ENCODE assay signal across 13 cellular contexts in the genomic region with DNA sequence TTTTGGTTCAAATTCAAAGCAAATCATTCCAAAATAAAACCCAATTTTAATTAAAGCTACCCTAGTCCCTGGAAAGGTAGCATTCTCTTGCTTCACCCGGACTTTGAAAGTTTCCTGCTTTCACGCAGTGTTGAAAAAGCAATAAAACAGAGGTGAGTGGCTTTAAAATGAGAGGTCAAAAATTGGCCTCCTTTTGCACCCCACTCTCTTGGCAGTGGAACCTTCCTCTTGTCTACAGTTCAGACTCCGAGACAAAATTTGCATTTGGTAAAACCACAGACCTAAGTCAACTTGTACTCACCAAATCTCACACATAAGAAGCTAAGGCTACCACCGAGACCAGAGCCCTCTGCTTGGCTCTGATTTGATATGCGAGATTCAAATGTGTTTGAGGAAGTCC.
A peak's percentile ranks its signal among the peaks of the same experiment; 100 is the strongest.
DNase-seq lines count a peak whose midpoint lies in the region; ATAC-seq and TF ChIP-seq lines count a peak whose summit lies in the region.
"Had no signal": no experiment of that assay in that cellular context is flagged by ENCODE, and none has a peak within 500 bp of the region (broad histone marks: within the 10 kb centered on the region; RNA-seq: fewer than 3 reads in every experiment).

No MANE protein-coding gene starts in this region.

- ATAC-seq in GM18505 (IDR thresholded peaks at IDR 0.05; ENCODE audit: unreplicated experiment): peak; percentile 69
- ATAC-seq in GM21367 (IDR thresholded peaks at IDR 0.05; ENCODE audit: unreplicated experiment): peak; percentile 87
- peak; percentile 80 for ATAC-seq in HG03095 (IDR thresholded peaks at IDR 0.05; ENCODE audit: unreplicated experiment)
- ATAC-seq in WTC11: no peak
- ATAC-seq in stimulated activated naive CD8-positive, alpha-beta T cell treated with anti-CD3 and anti-CD28 coated beads, Interleukin-15, amount 100 ng/mL, for 72 hours: no peak

- POLR2A ChIA-PET in WTC11 (lab: Charles Lee): no interaction called here

- 0 out of 2 replicates have a peak overlapping the region, but pooled peaks have one; percentile 18 for H3K27ac Mint-ChIP-seq in WTC11
- no peak overlapping the region for H3K27ac Mint-ChIP-seq in stimulated activated naive CD8-positive, alpha-beta T cell treated with anti-CD3 and anti-CD28 coated beads, Interleukin-15, amount 100 ng/mL, for 72 hours
- H3K27ac Mint-ChIP-seq: activated CD4-positive, alpha-beta T cell treated with anti-CD3 and anti-CD28 coated beads, Interleukin-2, amount 10 ng/mL, durations not matched to agents 24 days and 14 days; stimulated activated naive CD8-positive, alpha-beta T cell treated with anti-CD3 and anti-CD28 coated beads, Interleukin-15, Interleukin-2, amounts not matched to agents 100 ng/mL and 50 ng/mL, for 24 hours had no signal

- CTCF ChIA-PET in WTC11 (lab: Charles Lee): no interaction called here

- DNase-seq in WTC11 (ENCODE audit: low spot score) (no peak), cerebellum (ENCODE audit: low spot score) (no peak), T1000 (lab: John Stamatoyannopoulos, UW) (no peak), SK-N-DZ (ENCODE audit: low spot score) (no peak)
- no peak for DNase-seq in stimulated activated naive CD8-positive, alpha-beta T cell treated with anti-CD3 and anti-CD28 coated beads, Interleukin-15, amount 100 ng/mL, for 72 hours
- DNase-seq: activated CD4-positive, alpha-beta T cell treated with anti-CD3 and anti-CD28 coated beads, Interleukin-2, amount 10 ng/mL, durations not matched to agents 24 days and 14 days; NCI-H2029 treated with DMSO at 0.1 percent for 48 hours; stimulated activated CD4-positive, alpha-beta T cell treated with anti-CD3 and anti-CD28 coated beads, Interleukin-4, amount 100 ng/mL, for 4 hours; T-helper 1 cell had no signal

- peaks cover 4% of the 10 kb centered on the region for H3K9me3 Mint-ChIP-seq in WTC11
- H3K9me3 Mint-ChIP-seq in stimulated activated naive CD8-positive, alpha-beta T cell treated with anti-CD3 and anti-CD28 coated beads, Interleukin-15, amount 100 ng/mL, for 72 hours: peaks cover 0 to 2% of the 10 kb centered on the region in 2 donors
- H3K9me3 Mint-ChIP-seq: activated CD4-positive, alpha-beta T cell treated with anti-CD3 and anti-CD28 coated beads, Interleukin-2, amount 10 ng/mL, durations not matched to agents 24 days and 14 days; stimulated activated naive CD8-positive, alpha-beta T cell treated with anti-CD3 and anti-CD28 coated beads, Interleukin-15, Interleukin-2, amounts not matched to agents 100 ng/mL and 50 ng/mL, for 24 hours had no signal

- no peak for TF ChIP-seq POLR2A in GM18505 (IDR thresholded peaks at IDR 0.05; ENCODE audit: borderline replicate concordance, extremely low read depth, insufficient read depth, insufficient read length)

- no peak overlapping the region for H3K4me3 Mint-ChIP-seq in WTC11
- H3K4me3 Mint-ChIP-seq in stimulated activated naive CD8-positive, alpha-beta T cell treated with anti-CD3 and anti-CD28 coated beads, Interleukin-15, amount 100 ng/mL, for 72 hours: no peak overlapping the region
- H3K4me3 Mint-ChIP-seq: activated CD4-positive, alpha-beta T cell treated with anti-CD3 and anti-CD28 coated beads, Interleukin-2, amount 10 ng/mL, durations not matched to agents 24 days and 14 days; stimulated activated naive CD8-positive, alpha-beta T cell treated with anti-CD3 and anti-CD28 coated beads, Interleukin-15, Interleukin-2, amounts not matched to agents 100 ng/mL and 50 ng/mL, for 24 hours had no signal

- peaks cover 3% of the 10 kb centered on the region for H3K36me3 Mint-ChIP-seq in WTC11

- TF ChIP-seq CTCF in WTC11 (IDR thresholded peaks at IDR 0.05): no peak

- H3K27me3 Mint-ChIP-seq in WTC11 (ENCODE audit: low read depth): no peaks in the 10 kb centered on the region
- H3K27me3 Mint-ChIP-seq in stimulated activated naive CD8-positive, alpha-beta T cell treated with anti-CD3 and anti-CD28 coated beads, Interleukin-15, amount 100 ng/mL, for 72 hours: no peaks in the 10 kb centered on the region
- H3K27me3 Mint-ChIP-seq: activated CD4-positive, alpha-beta T cell treated with anti-CD3 and anti-CD28 coated beads, Interleukin-2, amount 10 ng/mL, durations not matched to agents 24 days and 14 days; stimulated activated naive CD8-positive, alpha-beta T cell treated with anti-CD3 and anti-CD28 coated beads, Interleukin-15, Interleukin-2, amounts not matched to agents 100 ng/mL and 50 ng/mL, for 24 hours had no signal

- peaks cover 17% of the 10 kb centered on the region for H3K4me1 Mint-ChIP-seq in WTC11
- H3K4me1 Mint-ChIP-seq in stimulated activated naive CD8-positive, alpha-beta T cell treated with anti-CD3 and anti-CD28 coated beads, Interleukin-15, amount 100 ng/mL, for 72 hours: no peaks in the 10 kb centered on the region
- H3K4me1 Mint-ChIP-seq: activated CD4-positive, alpha-beta T cell treated with anti-CD3 and anti-CD28 coated beads, Interleukin-2, amount 10 ng/mL, durations not matched to agents 24 days and 14 days had no signal

TF ChIP-seq in WTC11, 78 proteins besides CTCF, POLR2A, EP300 and RAD21 (continues in another document):
- TF ChIP-seq RELA (CRISPR knock-in tag; IDR thresholded peaks at IDR 0.05; ENCODE audit: borderline replicate concordance) (no peak), ZNF317 (CRISPR knock-in tag; IDR thresholded peaks at IDR 0.05; ENCODE audit: borderline replicate concordance, low read depth) (no peak), ETV6 (CRISPR knock-in tag; IDR thresholded peaks at IDR 0.05) (no peak), ZNF232 (CRISPR knock-in tag; IDR thresholded peaks at IDR 0.05) (no peak), MXD4 (CRISPR knock-in tag; IDR thresholded peaks at IDR 0.05; ENCODE audit: borderline replicate concordance) (no peak), FOXP1 (CRISPR knock-in tag; IDR thresholded peaks at IDR 0.05; ENCODE audit: borderline replicate concordance) (no peak), ZNF121 (CRISPR knock-in tag; IDR thresholded peaks at IDR 0.05) (no peak), ZBTB21 (CRISPR knock-in tag; IDR thresholded peaks at IDR 0.05; ENCODE audit: borderline replicate concordance) (no peak), TEAD4 (CRISPR knock-in tag; IDR thresholded peaks at IDR 0.05) (no peak), GABPB1 (CRISPR knock-in tag; IDR thresholded peaks at IDR 0.05) (no peak)
- TF ChIP-seq, protein P1, sequence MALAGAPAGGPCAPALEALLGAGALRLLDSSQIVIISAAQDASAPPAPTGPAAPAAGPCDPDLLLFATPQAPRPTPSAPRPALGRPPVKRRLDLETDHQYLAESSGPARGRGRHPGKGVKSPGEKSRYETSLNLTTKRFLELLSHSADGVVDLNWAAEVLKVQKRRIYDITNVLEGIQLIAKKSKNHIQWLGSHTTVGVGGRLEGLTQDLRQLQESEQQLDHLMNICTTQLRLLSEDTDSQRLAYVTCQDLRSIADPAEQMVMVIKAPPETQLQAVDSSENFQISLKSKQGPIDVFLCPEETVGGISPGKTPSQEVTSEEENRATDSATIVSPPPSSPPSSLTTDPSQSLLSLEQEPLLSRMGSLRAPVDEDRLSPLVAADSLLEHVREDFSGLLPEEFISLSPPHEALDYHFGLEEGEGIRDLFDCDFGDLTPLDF (CRISPR knock-in tag; IDR thresholded peaks at IDR 0.05): no peak
- TF ChIP-seq, protein P2, sequence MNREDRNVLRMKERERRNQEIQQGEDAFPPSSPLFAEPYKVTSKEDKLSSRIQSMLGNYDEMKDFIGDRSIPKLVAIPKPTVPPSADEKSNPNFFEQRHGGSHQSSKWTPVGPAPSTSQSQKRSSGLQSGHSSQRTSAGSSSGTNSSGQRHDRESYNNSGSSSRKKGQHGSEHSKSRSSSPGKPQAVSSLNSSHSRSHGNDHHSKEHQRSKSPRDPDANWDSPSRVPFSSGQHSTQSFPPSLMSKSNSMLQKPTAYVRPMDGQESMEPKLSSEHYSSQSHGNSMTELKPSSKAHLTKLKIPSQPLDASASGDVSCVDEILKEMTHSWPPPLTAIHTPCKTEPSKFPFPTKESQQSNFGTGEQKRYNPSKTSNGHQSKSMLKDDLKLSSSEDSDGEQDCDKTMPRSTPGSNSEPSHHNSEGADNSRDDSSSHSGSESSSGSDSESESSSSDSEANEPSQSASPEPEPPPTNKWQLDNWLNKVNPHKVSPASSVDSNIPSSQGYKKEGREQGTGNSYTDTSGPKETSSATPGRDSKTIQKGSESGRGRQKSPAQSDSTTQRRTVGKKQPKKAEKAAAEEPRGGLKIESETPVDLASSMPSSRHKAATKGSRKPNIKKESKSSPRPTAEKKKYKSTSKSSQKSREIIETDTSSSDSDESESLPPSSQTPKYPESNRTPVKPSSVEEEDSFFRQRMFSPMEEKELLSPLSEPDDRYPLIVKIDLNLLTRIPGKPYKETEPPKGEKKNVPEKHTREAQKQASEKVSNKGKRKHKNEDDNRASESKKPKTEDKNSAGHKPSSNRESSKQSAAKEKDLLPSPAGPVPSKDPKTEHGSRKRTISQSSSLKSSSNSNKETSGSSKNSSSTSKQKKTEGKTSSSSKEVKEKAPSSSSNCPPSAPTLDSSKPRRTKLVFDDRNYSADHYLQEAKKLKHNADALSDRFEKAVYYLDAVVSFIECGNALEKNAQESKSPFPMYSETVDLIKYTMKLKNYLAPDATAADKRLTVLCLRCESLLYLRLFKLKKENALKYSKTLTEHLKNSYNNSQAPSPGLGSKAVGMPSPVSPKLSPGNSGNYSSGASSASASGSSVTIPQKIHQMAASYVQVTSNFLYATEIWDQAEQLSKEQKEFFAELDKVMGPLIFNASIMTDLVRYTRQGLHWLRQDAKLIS (CRISPR knock-in tag; IDR thresholded peaks at IDR 0.05; ENCODE audit: borderline replicate concordance): no peak

Comparison
In these comparisons a context has a peak if more than half of its experiments do, and no peak if none do; other contexts are left out.
1. ATAC-seq: peak in GM18505 (single experiment), GM21367 (single experiment) and HG03095 (single experiment); none in WTC11 (single experiment) and stimulated activated naive CD8-positive, alpha-beta T cell treated with anti-CD3 and anti-CD28 coated beads, Interleukin-15, amount 100 ng/mL, for 72 hours (single experiment).